ENCODE assay signal across 27 cellular contexts in genomic region chrX:114017086-114017485, GRCh38.
"Had no signal": no experiment of that assay in that cellular context is flagged by ENCODE, and none has a peak within 500 bp of the region (broad histone marks: within the 10 kb centered on the region; RNA-seq: fewer than 3 reads in every experiment).

No MANE protein-coding gene starts in this region.

- H3K27ac ChIP-seq: ascending aorta, brain microvascular endothelial cell, epithelial cell of prostate, esophagus squamous epithelium had no signal

- H3K9me3 ChIP-seq: ascending aorta, esophagus squamous epithelium had no signal

- FAIRE-seq: bronchial epithelial cell, endothelial cell of umbilical vein had no signal

- DNase-seq: activated CD4-positive, alpha-beta memory T cell treated with anti-CD3 and anti-CD28 coated beads for 36 hours; activated CD4-positive, alpha-beta T cell treated with anti-CD3 and anti-CD28 coated beads for 36 hours; activated CD4-positive, alpha-beta T cell treated with anti-CD3 and anti-CD28 coated beads, Interleukin-2, amount 10 ng/mL, durations not matched to agents 24 days and 14 days; activated CD4-positive, CD25-positive, alpha-beta regulatory T cell; activated CD4-positive, CD25-positive, alpha-beta regulatory T cell treated with anti-CD3 and anti-CD28 coated beads, Interleukin-2, amount 50 U/mL, for 72 hours; activated CD8-positive, alpha-beta memory T cell treated with anti-CD3 and anti-CD28 coated beads, Interleukin-2, amount 10 ng/mL, durations not matched to agents 7 days and 5 days; activated CD8-positive, alpha-beta memory T cell treated with anti-CD3 and anti-CD28 coated beads, Interleukin-2, amount 50 U/mL, for 4 hours; activated CD8-positive, alpha-beta T cell treated with anti-CD3 and anti-CD28 coated beads, Interleukin-2, amount 10 ng/mL, durations not matched to agents 7 days and 5 days; activated effector memory CD4-positive, alpha-beta T cell treated with anti-CD3 and anti-CD28 coated beads, Interleukin-2, amount 50 U/mL, for 16 hours; activated naive CD4-positive, alpha-beta T cell treated with anti-CD3 and anti-CD28 coated beads, Interleukin-2, amount 10 ng/mL, durations not matched to agents 7 days and 5 days; activated naive CD8-positive, alpha-beta T cell treated with anti-CD3 and anti-CD28 coated beads, Interleukin-2, amount 10 ng/mL, durations not matched to agents 7 days and 5 days; activated T-cell treated with anti-CD3 and anti-CD28 coated beads, Interleukin-2, amount 50 U/mL, for 1 hour; activated T-cell treated with anti-CD3 and anti-CD28 coated beads, Interleukin-2, amount 50 U/mL, for 48 hours; brain microvascular endothelial cell; cortex of kidney; dermis blood vessel endothelial cell; effector CD4-positive, alpha-beta T cell; effector memory CD8-positive, alpha-beta T cell; esophagus squamous epithelium; foreskin melanocyte; head of caudate nucleus; T-helper 2 cell had no signal

- ATAC-seq: activated CD4-positive, alpha-beta T cell treated with anti-CD3 and anti-CD28 coated beads for 36 hours; activated CD8-positive, alpha-beta memory T cell treated with anti-CD3 and anti-CD28 coated beads, Interleukin-2, amount 10 ng/mL, durations not matched to agents 7 days and 5 days; activated CD8-positive, alpha-beta T cell treated with anti-CD3 and anti-CD28 coated beads, Interleukin-2, amount 10 ng/mL, durations not matched to agents 7 days and 5 days; activated naive CD4-positive, alpha-beta T cell treated with anti-CD3 and anti-CD28 coated beads, Interleukin-2, amount 50 U/mL, for 72 hours; effector memory CD8-positive, alpha-beta T cell had no signal

- H3K4me3 ChIP-seq: ascending aorta, esophagus squamous epithelium had no signal

- H3K36me3 ChIP-seq: ascending aorta, brain microvascular endothelial cell, esophagus squamous epithelium had no signal

- H3K27me3 ChIP-seq: ascending aorta, brain microvascular endothelial cell, esophagus squamous epithelium had no signal

- H3K4me1 ChIP-seq: ascending aorta, esophagus squamous epithelium had no signal
